Comparison of ENCODE assay signal across 25 cellular contexts in genomic region chr20:21628800-21629199, GRCh38.
"Had no signal": no experiment of that assay in that cellular context is flagged by ENCODE, and none has a peak within 500 bp of the region (broad histone marks: within the 10 kb centered on the region; RNA-seq: fewer than 3 reads in every experiment).

No MANE protein-coding gene starts in this region.

- FAIRE-seq: endometrium, islet of Langerhans, keratinocyte had no signal

- DNase-seq: effector CD8-positive, alpha-beta T cell; effector memory CD8-positive, alpha-beta T cell; endodermal cell; erythroblast; esophagus squamous epithelium; foreskin fibroblast; foreskin melanocyte; gastrocnemius medialis; glutamatergic neuron; head of caudate nucleus; heart right ventricle; hippocampal formation; left cardiac atrium; left lung; left ventricle myocardium superior; lower lobe of right lung; mesendoderm; midbrain; naive thymus-derived CD4-positive, alpha-beta T cell; natural killer cell had no signal

- H3K36me3 ChIP-seq: esophagus squamous epithelium, gastrocnemius medialis, heart right ventricle, left lung, lower lobe of right lung had no signal

- H3K9me3 ChIP-seq: esophagus squamous epithelium, gastrocnemius medialis, heart right ventricle, left lung, lower lobe of right lung had no signal

- H3K4me3 ChIP-seq: coronary artery, esophagus squamous epithelium, gastrocnemius medialis, heart right ventricle, left lung, lower lobe of right lung had no signal

- H3K4me1 ChIP-seq: esophagus squamous epithelium, gastrocnemius medialis, heart right ventricle, left lung, lower lobe of right lung had no signal

- H3K27ac ChIP-seq: coronary artery, epithelial cell of prostate, esophagus squamous epithelium, gastrocnemius medialis, heart right ventricle, left lung, lower lobe of right lung had no signal
